Comparison of ENCODE assay signal across 8 cellular contexts in genomic region chr5:149731617-149732400, GRCh38. TPM values are rescaled to one million over a fixed set of nuclear protein-coding genes. Genes with fewer than 3 reads are reported as not detected.
DNase-seq lines count a peak whose midpoint lies in the region; ATAC-seq and TF ChIP-seq lines count a peak whose summit lies in the region.

No MANE protein-coding gene starts in this region.

- ATAC-seq in GM19328 (IDR thresholded peaks at IDR 0.05; ENCODE audit: unreplicated experiment) (peak; percentile 46), HG03460 (IDR thresholded peaks at IDR 0.05; ENCODE audit: unreplicated experiment) (peak; percentile 46)

- H3K27me3 ChIP-seq in BE2C, result no peaks in the 10 kb centered on the region

- H3K27ac ChIP-seq in substantia nigra (ENCODE audit: low read depth, low read length, poor library complexity, severe bottlenecking), result no peak overlapping the region

- H3K4me3 ChIP-seq in BE2C (ENCODE audit: low read depth, low read length), result peak overlapping the region; percentile 95

- DNase-seq in BE2C (peak; percentile 82), SIG-M5 (lab: John Stamatoyannopoulos, UW) (peak; percentile 45), globus pallidus (ENCODE audit: low spot score) (peak; percentile 58), non-pigmented ciliary epithelial cell (ENCODE audit: low read depth) (peak; percentile 48), substantia nigra (lab: John Stamatoyannopoulos, UW) (peak in 33 of 49 donors; percentile 5 to 76 (median 40))
- DNase-seq in activated naive CD4-positive, alpha-beta T cell (lab: John Stamatoyannopoulos, UW), result peak; percentile 17 to 54 (median 26)

- no peak for TF ChIP-seq CTCF in BE2C (IDR thresholded peaks at IDR 0.05; ENCODE audit: low read depth, low read length)

- no peaks in the 10 kb centered on the region for H3K9me3 ChIP-seq in BE2C

- no peaks in the 10 kb centered on the region for H3K36me3 ChIP-seq in BE2C

- no peaks in the 10 kb centered on the region for H3K4me1 ChIP-seq in BE2C

RNA-seq across cellular contexts. Expression of gene PPARGC1B, which starts 1.7 kb away (rescaled TPM):
- 3.4 TPM for polyA plus RNA-seq in BE2C (2012; ENCODE audit: insufficient read depth, insufficient read length, low read depth)

Comparison
In these comparisons a context has a peak if more than half of its experiments do, and no peak if none do; other contexts are left out.
1. DNase-seq: peak in every context shown above with its lines; median percentile 82 in BE2C; 58 in globus pallidus; 48 in non-pigmented ciliary epithelial cell; 45 in SIG-M5; 40 in substantia nigra; 26 in activated naive CD4-positive, alpha-beta T cell.